ENCODE assay signal across 8 cellular contexts in genomic region chr5:137666109-137666850, GRCh38.
DNase-seq lines count a peak whose midpoint lies in the region; ATAC-seq, FAIRE-seq and TF ChIP-seq lines count a peak whose summit lies in the region.

No MANE protein-coding gene starts in this region.

- H3K4me3 Mint-ChIP-seq in activated CD4-positive, alpha-beta T cell treated with anti-CD3 and anti-CD28 coated beads for 36 hours: no peak overlapping the region

- no peak for DNase-seq in A549 (ENCODE audit: low read depth in 1 of 2, low spot score in 1 of 2)
- peak; percentile 65 for DNase-seq in activated CD4-positive, alpha-beta T cell treated with anti-CD3 and anti-CD28 coated beads for 36 hours
- DNase-seq in fibroblast of gingiva (ENCODE audit: low read depth): peak; percentile 53
- peak; percentile 21 for DNase-seq in stimulated activated CD8-positive, alpha-beta memory T cell treated with anti-CD3 and anti-CD28 coated beads, Interleukin-12 subunit alpha, Interleukin-12 subunit beta, amount 100 ng/mL, for 1 hour (ENCODE audit: low read depth)
- no peak for DNase-seq in NCI-H774 (lab: John Stamatoyannopoulos, UW)
- DNase-seq in urothelium cell line (ENCODE audit: low spot score): no peak

- no peaks in the 10 kb centered on the region for H3K27me3 Mint-ChIP-seq in activated CD4-positive, alpha-beta T cell treated with anti-CD3 and anti-CD28 coated beads for 36 hours

- TF ChIP-seq EP300 in A549 (IDR thresholded peaks at IDR 0.05): no peak

- no peak overlapping the region for H3K4me2 ChIP-seq in A549

- H3K9me3 ChIP-seq in A549: no peaks in the 10 kb centered on the region

- no peak overlapping the region for H3K27ac ChIP-seq in A549

- TF ChIP-seq RAD21 in A549 (conservative IDR thresholded peaks at IDR 0.05 in 1 of 2, IDR thresholded peaks at IDR 0.05 in 1 of 2): no peak

- TF ChIP-seq CTCF in A549 (IDR thresholded peaks at IDR 0.05): no peak

- no peak overlapping the region for H3K4me3 ChIP-seq in A549

- 49% methylated on average over 4 of the region's 4 CpGs for WGBS in A549 (ENCODE audit: missing lambda C conversion rate)

- peak overlapping the region; percentile 64 for H3K27ac Mint-ChIP-seq in activated CD4-positive, alpha-beta T cell treated with anti-CD3 and anti-CD28 coated beads for 36 hours

- FAIRE-seq in A549 (lab: Jason Lieb, UNC) (no peak), urothelium cell line (lab: Jason Lieb, UNC) (no peak)

- ATAC-seq in A549 (peak; percentile 19 to 30; a peak in 2 of 6 replicates), GM19328 (IDR thresholded peaks at IDR 0.05; ENCODE audit: unreplicated experiment) (peak; percentile 98), HG03354 (IDR thresholded peaks at IDR 0.05; ENCODE audit: poor library complexity, severe bottlenecking, unreplicated experiment) (peak; percentile 99)
- ATAC-seq in activated CD4-positive, alpha-beta T cell treated with anti-CD3 and anti-CD28 coated beads for 36 hours: peak; percentile 100

- CTCF ChIA-PET in A549 (lab: Yijun Ruan, JAX): interaction anchor here (0.7 to 2.0 kb wide), 11 partner anchors 10 to 467 kb away, joined by 3 to 8 read pairs (median 4); no protein-coding TSS in a partner anchor
- CTCF ChIA-PET in activated CD4-positive, alpha-beta T cell treated with anti-CD3 and anti-CD28 coated beads for 36 hours (lab: Charles Lee): interaction anchor here (0.6 to 2.5 kb wide), 8 partner anchors 10 to 87 kb away, joined by 3 to 23 read pairs (median 3); no protein-coding TSS in a partner anchor

- intact Hi-C loops in activated CD4-positive, alpha-beta T cell treated with anti-CD3 and anti-CD28 coated beads for 36 hours (cut with DNase I, micrococcal nuclease): no loop called here

- TF ChIP-seq POLR2A in A549 (IDR thresholded peaks at IDR 0.05; ENCODE audit: low read length): no peak

- POLR2A ChIA-PET in A549 (lab: Yijun Ruan, JAX): no interaction called here
- POLR2A ChIA-PET in activated CD4-positive, alpha-beta T cell treated with anti-CD3 and anti-CD28 coated beads for 36 hours (lab: Charles Lee): interaction anchor here (1.3 kb wide), 1 partner anchor 85 kb away, joined by 3 read pairs; no protein-coding TSS in a partner anchor

- H3K4me1 ChIP-seq in A549: peaks cover 12% of the 10 kb centered on the region; the same call in 2 of the 3 replicates

- no peaks in the 10 kb centered on the region for H3K9me3 Mint-ChIP-seq in activated CD4-positive, alpha-beta T cell treated with anti-CD3 and anti-CD28 coated beads for 36 hours (ENCODE audit: low read depth)

- H3K4me1 Mint-ChIP-seq in activated CD4-positive, alpha-beta T cell treated with anti-CD3 and anti-CD28 coated beads for 36 hours: peaks cover 30% of the 10 kb centered on the region

- peaks cover 6% of the 10 kb centered on the region for H3K36me3 Mint-ChIP-seq in activated CD4-positive, alpha-beta T cell treated with anti-CD3 and anti-CD28 coated beads for 36 hours (ENCODE audit: low read depth)

TF ChIP-seq in A549, 52 proteins besides CTCF, POLR2A, EP300 and RAD21:
- no peak for TF ChIP-seq KDM1A (IDR thresholded peaks at IDR 0.05; ENCODE audit: low read depth)
- TF ChIP-seq SMC3 (IDR thresholded peaks at IDR 0.05): no peak
- no peak for TF ChIP-seq EHF (CRISPR knock-in tag; IDR thresholded peaks at IDR 0.05)
- TF ChIP-seq HOXA7 (CRISPR knock-in tag; IDR thresholded peaks at IDR 0.05): no peak
- TF ChIP-seq PBX3 (IDR thresholded peaks at IDR 0.05): no peak
- TF ChIP-seq RARB (CRISPR knock-in tag; IDR thresholded peaks at IDR 0.05): no peak
- TF ChIP-seq, protein P1, sequence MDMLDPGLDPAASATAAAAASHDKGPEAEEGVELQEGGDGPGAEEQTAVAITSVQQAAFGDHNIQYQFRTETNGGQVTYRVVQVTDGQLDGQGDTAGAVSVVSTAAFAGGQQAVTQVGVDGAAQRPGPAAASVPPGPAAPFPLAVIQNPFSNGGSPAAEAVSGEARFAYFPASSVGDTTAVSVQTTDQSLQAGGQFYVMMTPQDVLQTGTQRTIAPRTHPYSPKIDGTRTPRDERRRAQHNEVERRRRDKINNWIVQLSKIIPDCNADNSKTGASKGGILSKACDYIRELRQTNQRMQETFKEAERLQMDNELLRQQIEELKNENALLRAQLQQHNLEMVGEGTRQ (IDR thresholded peaks at IDR 0.05): no peak
- TF ChIP-seq, protein P2, sequence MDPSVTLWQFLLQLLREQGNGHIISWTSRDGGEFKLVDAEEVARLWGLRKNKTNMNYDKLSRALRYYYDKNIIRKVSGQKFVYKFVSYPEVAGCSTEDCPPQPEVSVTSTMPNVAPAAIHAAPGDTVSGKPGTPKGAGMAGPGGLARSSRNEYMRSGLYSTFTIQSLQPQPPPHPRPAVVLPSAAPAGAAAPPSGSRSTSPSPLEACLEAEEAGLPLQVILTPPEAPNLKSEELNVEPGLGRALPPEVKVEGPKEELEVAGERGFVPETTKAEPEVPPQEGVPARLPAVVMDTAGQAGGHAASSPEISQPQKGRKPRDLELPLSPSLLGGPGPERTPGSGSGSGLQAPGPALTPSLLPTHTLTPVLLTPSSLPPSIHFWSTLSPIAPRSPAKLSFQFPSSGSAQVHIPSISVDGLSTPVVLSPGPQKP (IDR thresholded peaks at IDR 0.05; ENCODE audit: low read depth, low read length): no peak
- TF ChIP-seq EHMT2 (IDR thresholded peaks at IDR 0.05; ENCODE audit: low read depth): no peak
- TF ChIP-seq FOXS1 (CRISPR knock-in tag; IDR thresholded peaks at IDR 0.05): no peak
- no peak for TF ChIP-seq MAFK (IDR thresholded peaks at IDR 0.05; ENCODE audit: partially characterized antibody)
- TF ChIP-seq BHLHE40 (IDR thresholded peaks at IDR 0.05; ENCODE audit: low read depth, low read length): no peak
- TF ChIP-seq E2F6 (IDR thresholded peaks at IDR 0.05; ENCODE audit: borderline replicate concordance, low read depth): no peak
- no peak for TF ChIP-seq JUNB (IDR thresholded peaks at IDR 0.05)
- TF ChIP-seq, protein P3, sequence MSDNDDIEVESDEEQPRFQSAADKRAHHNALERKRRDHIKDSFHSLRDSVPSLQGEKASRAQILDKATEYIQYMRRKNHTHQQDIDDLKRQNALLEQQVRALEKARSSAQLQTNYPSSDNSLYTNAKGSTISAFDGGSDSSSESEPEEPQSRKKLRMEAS (IDR thresholded peaks at IDR 0.05): no peak
- TF ChIP-seq RNF2 (IDR thresholded peaks at IDR 0.05; ENCODE audit: borderline replicate concordance, low read depth): no peak
- TF ChIP-seq MAZ (IDR thresholded peaks at IDR 0.05; ENCODE audit: borderline replicate concordance, low read depth, low read length): no peak
- TF ChIP-seq ATOH8 (CRISPR knock-in tag; IDR thresholded peaks at IDR 0.05; ENCODE audit: low read depth): no peak
- TF ChIP-seq ZSCAN20 (CRISPR knock-in tag; IDR thresholded peaks at IDR 0.05): no peak

Comparison
In these comparisons a context has a peak if more than half of its experiments do, and no peak if none do; other contexts are left out.
1. ATAC-seq: peak in every context shown above with its lines; median percentile 100 in activated CD4-positive, alpha-beta T cell treated with anti-CD3 and anti-CD28 coated beads for 36 hours; 99 in HG03354; 98 in GM19328; 24 in A549.
2. DNase-seq: peak in activated CD4-positive, alpha-beta T cell treated with anti-CD3 and anti-CD28 coated beads for 36 hours (single experiment), fibroblast of gingiva (single experiment) and stimulated activated CD8-positive, alpha-beta memory T cell treated with anti-CD3 and anti-CD28 coated beads, Interleukin-12 subunit alpha, Interleukin-12 subunit beta, amount 100 ng/mL, for 1 hour (single experiment); none in A549 (0 of 2), NCI-H774 (single experiment) and urothelium cell line (single experiment).